Comparison of ENCODE assay signal across 12 cellular contexts in genomic region chr7:135888740-135889139, GRCh38.
DNase-seq lines count a peak whose midpoint lies in the region; ATAC-seq lines count a peak whose summit lies in the region.
"Had no signal": no experiment of that assay in that cellular context is flagged by ENCODE, and none has a peak within 500 bp of the region (broad histone marks: within the 10 kb centered on the region; RNA-seq: fewer than 3 reads in every experiment).

No MANE protein-coding gene starts in this region.

- H3K9me3 Mint-ChIP-seq in activated naive CD8-positive, alpha-beta T cell treated with anti-CD3 and anti-CD28 coated beads, Interleukin-2, amount 50 U/mL, for 24 hours = no peaks in the 10 kb centered on the region
- H3K9me3 Mint-ChIP-seq: CD8-positive, alpha-beta memory T cell had no signal

- no peak overlapping the region for H3K27ac Mint-ChIP-seq in activated naive CD8-positive, alpha-beta T cell treated with anti-CD3 and anti-CD28 coated beads, Interleukin-2, amount 50 U/mL, for 24 hours
- H3K27ac Mint-ChIP-seq: CD8-positive, alpha-beta memory T cell had no signal

- DNase-seq in EH (ENCODE audit: low read depth) (peak; percentile 23), NCI-H226 (peak; percentile 31), glomerular visceral epithelial cell (ENCODE audit: extremely low spot score) (peak; percentile 22), NCI-H146 treated with DMSO at 0.1 percent for 48 hours (lab: John Stamatoyannopoulos, UW; ENCODE audit: unreplicated experiment) (no peak)
- DNase-seq in activated naive CD8-positive, alpha-beta T cell treated with anti-CD3 and anti-CD28 coated beads, Interleukin-2, amount 50 U/mL, for 24 hours = no peak
- DNase-seq: Caco-2; CD8-positive, alpha-beta memory T cell; DND-41; GM23248 had no signal

- no peak for ATAC-seq in activated naive CD8-positive, alpha-beta T cell treated with anti-CD3 and anti-CD28 coated beads, Interleukin-2, amount 50 U/mL, for 24 hours
- ATAC-seq in GM18861 (IDR thresholded peaks at IDR 0.05; ENCODE audit: unreplicated experiment) (no peak), HG03196 (IDR thresholded peaks at IDR 0.05; ENCODE audit: unreplicated experiment) (no peak)
- ATAC-seq: HCT116 had no signal

- no peaks in the 10 kb centered on the region for H3K36me3 Mint-ChIP-seq in activated naive CD8-positive, alpha-beta T cell treated with anti-CD3 and anti-CD28 coated beads, Interleukin-2, amount 50 U/mL, for 24 hours (ENCODE audit: low read depth)
- H3K36me3 Mint-ChIP-seq: CD8-positive, alpha-beta memory T cell had no signal

- no peak overlapping the region for H3K4me3 Mint-ChIP-seq in activated naive CD8-positive, alpha-beta T cell treated with anti-CD3 and anti-CD28 coated beads, Interleukin-2, amount 50 U/mL, for 24 hours
- H3K4me3 Mint-ChIP-seq: CD8-positive, alpha-beta memory T cell had no signal

- H3K4me1 Mint-ChIP-seq in activated naive CD8-positive, alpha-beta T cell treated with anti-CD3 and anti-CD28 coated beads, Interleukin-2, amount 50 U/mL, for 24 hours = no peaks in the 10 kb centered on the region
- H3K4me1 Mint-ChIP-seq: CD8-positive, alpha-beta memory T cell had no signal

- H3K27me3 Mint-ChIP-seq in activated naive CD8-positive, alpha-beta T cell treated with anti-CD3 and anti-CD28 coated beads, Interleukin-2, amount 50 U/mL, for 24 hours = peaks cover 3% of the 10 kb centered on the region

Comparison
In these comparisons a context has a peak if more than half of its experiments do, and no peak if none do; other contexts are left out.
1. DNase-seq: peak in EH (single experiment), NCI-H226 (single experiment) and glomerular visceral epithelial cell (single experiment); none in NCI-H146 treated with DMSO at 0.1 percent for 48 hours (single experiment) and activated naive CD8-positive, alpha-beta T cell treated with anti-CD3 and anti-CD28 coated beads, Interleukin-2, amount 50 U/mL, for 24 hours (single experiment).